ENCODE assay signal across 8 cellular contexts in genomic region chr9:40992472-40992821, GRCh38.
A peak's percentile ranks its signal among the peaks of the same experiment; 100 is the strongest.
DNase-seq lines count a peak whose midpoint lies in the region; ATAC-seq, FAIRE-seq and TF ChIP-seq lines count a peak whose summit lies in the region.
"Not testable (repeated sequence)": the region's sequence is repeated elsewhere in the genome, so short reads cannot be mapped to it uniquely, and the experiment has no call there.

No MANE protein-coding gene starts in this region.

- H2AFZ ChIP-seq in Loucy (ENCODE audit: low read length) (peak overlapping the region; percentile 75), GM12878 (ENCODE audit: control insufficient read depth, low read depth, low read length) (peak overlapping the region; percentile 98)

- peak overlapping the region; percentile 83 for H3K4me3 ChIP-seq in CD8-positive, alpha-beta T cell (ENCODE audit: low read depth, low read length)
- H3K4me3 ChIP-seq in Loucy (ENCODE audit: low read length, poor library complexity, severe bottlenecking) (peak overlapping the region; percentile 78), GM12878 (peak overlapping the region; percentile 77), mucosa of rectum (ENCODE audit: low read length in 2 of 2) (peak overlapping the region; percentile 91 to 95)

- H3K9me2 ChIP-seq in Loucy (replicated peaks; ENCODE audit: low read depth, low read length), result not testable (repeated sequence)

- DNase-seq in CD8-positive, alpha-beta T cell; stimulated activated naive CD8-positive, alpha-beta T cell treated with anti-CD3 and anti-CD28 coated beads, Interleukin-15, amount 100 ng/mL, for 72 hours: not testable (repeated sequence)
- DNase-seq in GM12878 (ENCODE audit: low read depth, low spot score) (peak; percentile 20), head of caudate nucleus (peak in 34 of 42 donors; percentile 37 to 80 (median 58))

- POLR2A ChIA-PET in CD8-positive, alpha-beta T cell (lab: Charles Lee), result interaction anchor here (1.1 kb wide), 1 partner anchor 282 kb away, joined by 3 read pairs; no protein-coding TSS in a partner anchor
- POLR2A ChIA-PET in GM12878 (lab: Charles Lee), result not testable (repeated sequence)

- in situ Hi-C loops in GM12878 (cut with MboI), result not testable (repeated sequence)

- TF ChIP-seq POLR2A in GM12878 (IDR thresholded peaks at IDR 0.05; ENCODE audit: low read depth, low read length), result peak; percentile 51

- peaks cover 37% of the 10 kb centered on the region for H3K36me3 Mint-ChIP-seq in CD8-positive, alpha-beta T cell

- H3K27me3 Mint-ChIP-seq in CD8-positive, alpha-beta T cell (ENCODE audit: low read depth); stimulated activated naive CD8-positive, alpha-beta T cell treated with anti-CD3 and anti-CD28 coated beads, Interleukin-15, amount 100 ng/mL, for 72 hours: not testable (repeated sequence)

- SMC1A ChIA-PET in GM12878 (lab: Charles Lee; ENCODE audit: uncharacterized antibody, unreplicated experiment), result interaction anchor here (1.0 kb wide), 1 partner anchor 72 kb away, joined by 5 read pairs; no protein-coding TSS in a partner anchor

- H3K9ac ChIP-seq in Loucy (ENCODE audit: low read depth, low read length, poor library complexity, severe bottlenecking), result peak overlapping the region; percentile 90
- H3K9ac ChIP-seq in GM12878 (ENCODE audit: control insufficient read depth, insufficient read depth, low read length), result peak overlapping the region; percentile 98
- H3K9ac ChIP-seq in mucosa of rectum (ENCODE audit: low read depth in 1 of 2, low read length in 2 of 2), result peak overlapping the region; percentile 97

- peaks cover 47% of the 10 kb centered on the region for H3K4me1 Mint-ChIP-seq in CD8-positive, alpha-beta T cell (ENCODE audit: low read depth)
- peaks cover 25% of the 10 kb centered on the region for H3K4me1 Mint-ChIP-seq in stimulated activated naive CD8-positive, alpha-beta T cell treated with anti-CD3 and anti-CD28 coated beads, Interleukin-15, amount 100 ng/mL, for 72 hours

- whole genome bisulfite sequencing in GM12878 (ENCODE audit: insufficient coverage, insufficient replicate concordance, low lambda C conversion rate, missing lambda C conversion rate), result 7% methylated on average over 25 of the region's 25 CpGs

- H3K27ac Mint-ChIP-seq in CD8-positive, alpha-beta T cell; stimulated activated naive CD8-positive, alpha-beta T cell treated with anti-CD3 and anti-CD28 coated beads, Interleukin-15, amount 100 ng/mL, for 72 hours: not testable (repeated sequence)

- not testable (repeated sequence) for H3K27me3 ChIP-seq in CD8-positive, alpha-beta T cell (ENCODE audit: insufficient read depth, low read length); Loucy (ENCODE audit: insufficient read depth, low read length, poor library complexity, severe bottlenecking); GM12878 (replicated peaks in 1 of 2; ENCODE audit: control insufficient read depth in 2 of 2, insufficient read depth in 2 of 2, low read length in 1 of 2); mucosa of rectum (ENCODE audit: control insufficient read depth in 2 of 2, insufficient read depth in 2 of 2, low read length in 2 of 2)

- intact Hi-C loops in CD8-positive, alpha-beta T cell (cut with DNase I, micrococcal nuclease); head of caudate nucleus (cut with DNase I): not testable (repeated sequence)
- intact Hi-C loops in GM12878 (cut with micrococcal nuclease; ENCODE audit: unreplicated experiment), result loop anchor here (10.0 kb wide), 1 partner anchor 72 kb away; no protein-coding TSS in a partner anchor

- not testable (repeated sequence) for H3K36me3 ChIP-seq in CD8-positive, alpha-beta T cell (ENCODE audit: insufficient read depth, low read length); Loucy (ENCODE audit: insufficient read depth, low read length); GM12878 (ENCODE audit: control insufficient read depth in 2 of 2, insufficient read depth in 2 of 2, low read length in 1 of 2); mucosa of rectum (ENCODE audit: control insufficient read depth in 2 of 2, insufficient read depth in 2 of 2, low read length in 2 of 2)

- H3K79me2 ChIP-seq in Loucy (ENCODE audit: insufficient read depth, low read length), result peaks cover 34% of the 10 kb centered on the region; the same call in 1 of the 2 replicates
- peaks cover 39% of the 10 kb centered on the region for H3K79me2 ChIP-seq in GM12878 (ENCODE audit: control insufficient read depth, insufficient read depth, low read length)

- not testable (repeated sequence) for H3K4me3 Mint-ChIP-seq in CD8-positive, alpha-beta T cell; stimulated activated naive CD8-positive, alpha-beta T cell treated with anti-CD3 and anti-CD28 coated beads, Interleukin-15, amount 100 ng/mL, for 72 hours

- H3K4me1 ChIP-seq in CD8-positive, alpha-beta T cell (ENCODE audit: insufficient read depth, low read length), result peaks cover 18% of the 10 kb centered on the region
- H3K4me1 ChIP-seq in Loucy (ENCODE audit: insufficient read depth, low read length, poor library complexity, severe bottlenecking); GM12878 (ENCODE audit: control insufficient read depth, insufficient read depth, low read length); mucosa of rectum (ENCODE audit: control insufficient read depth in 2 of 2, insufficient read depth in 2 of 2, low read length in 2 of 2): not testable (repeated sequence)

- not testable (repeated sequence) for TF ChIP-seq RAD21 in GM12878 (IDR thresholded peaks at IDR 0.05; ENCODE audit: insufficient read depth, low read depth, low read length)

- BruUV-seq in GM12878 (replicated peaks; lab: Mats Ljungman, UMichigan), result TSS peak; percentile 69

- H3K4me2 ChIP-seq in Loucy (ENCODE audit: low read depth, low read length, poor library complexity, severe bottlenecking) (peak overlapping the region; percentile 74), GM12878 (ENCODE audit: control insufficient read depth, insufficient read depth) (peak overlapping the region; percentile 72)

- peak; percentile 1 for ATAC-seq in CD8-positive, alpha-beta T cell
- peak; percentile 40 for ATAC-seq in GM19438 (IDR thresholded peaks at IDR 0.05; ENCODE audit: low read depth, unreplicated experiment)
- ATAC-seq in HG02970 (IDR thresholded peaks at IDR 0.05; ENCODE audit: low FRiP score, unreplicated experiment), result peak; percentile 18
- ATAC-seq in GM12878, result peak; percentile 70
- ATAC-seq in stimulated activated naive CD8-positive, alpha-beta T cell treated with anti-CD3 and anti-CD28 coated beads, Interleukin-15, amount 100 ng/mL, for 72 hours, result peak; percentile 2

- not testable (repeated sequence) for H3K9me3 ChIP-seq in CD8-positive, alpha-beta T cell (ENCODE audit: low read length); Loucy (ENCODE audit: insufficient read depth, low read depth, low read length); GM12878 (replicated peaks; ENCODE audit: control insufficient read depth, insufficient read depth, low read length); mucosa of rectum (ENCODE audit: control insufficient read depth in 2 of 2, low read length in 2 of 2)

- not testable (repeated sequence) for TF ChIP-seq CTCF in CD8-positive, alpha-beta T cell (IDR thresholded peaks at IDR 0.05); Loucy (conservative IDR thresholded peaks at IDR 0.05; ENCODE audit: low read length); GM12878 (IDR thresholded peaks at IDR 0.05 in 2 of 3, conservative IDR thresholded peaks at IDR 0.05 in 1 of 3; ENCODE audit: control insufficient read depth in 2 of 3, extremely low read depth in 1 of 3, insufficient read depth in 1 of 3, low read depth in 3 of 3, low read length in 3 of 3)

- not testable (repeated sequence) for H4K20me1 ChIP-seq in Loucy (ENCODE audit: insufficient read depth, low read length, poor library complexity, severe bottlenecking); GM12878 (ENCODE audit: control insufficient read depth, insufficient read depth)

- RAD21 ChIA-PET in GM12878 (lab: Charles Lee; ENCODE audit: unreplicated experiment), result not testable (repeated sequence)

- not testable (repeated sequence) for TF ChIP-seq EP300 in GM12878 (IDR thresholded peaks at IDR 0.05; ENCODE audit: borderline replicate concordance in 1 of 2, control insufficient read depth in 1 of 2, low read depth in 2 of 2, low read length in 2 of 2)

- peak overlapping the region; percentile 79 for H3K27ac ChIP-seq in CD8-positive, alpha-beta T cell (ENCODE audit: low read depth, low read length)
- H3K27ac ChIP-seq in GM12878 (ENCODE audit: control insufficient read depth, insufficient read depth), result peak overlapping the region; percentile 99
- peak overlapping the region; percentile 89 to 95 for H3K27ac ChIP-seq in mucosa of rectum (ENCODE audit: low read depth in 2 of 2, low read length in 2 of 2)

- not testable (repeated sequence) for H3F3A ChIP-seq in Loucy (ENCODE audit: low read depth)

- H3K9me3 Mint-ChIP-seq in CD8-positive, alpha-beta T cell; stimulated activated naive CD8-positive, alpha-beta T cell treated with anti-CD3 and anti-CD28 coated beads, Interleukin-15, amount 100 ng/mL, for 72 hours: not testable (repeated sequence)

- FAIRE-seq in GM12878 (lab: Jason Lieb, UNC), result not testable (repeated sequence)

- CTCF ChIA-PET in CD8-positive, alpha-beta T cell (lab: Charles Lee), result not testable (repeated sequence)
- CTCF ChIA-PET in GM12878 (lab: Yijun Ruan, JAX), result interaction anchor here (0.8 to 1.2 kb wide), 2 partner anchors 8 to 12 kb away, joined by 3 read pairs; no protein-coding TSS in a partner anchor

TF ChIP-seq in GM12878, 131 proteins besides CTCF, POLR2A, EP300 and RAD21 (continues in another document):
- TF ChIP-seq RELB (IDR thresholded peaks at IDR 0.05; ENCODE audit: low read depth), result peak; percentile 84
- TF ChIP-seq RELA (IDR thresholded peaks at IDR 0.05; ENCODE audit: borderline replicate concordance, partially characterized antibody), result peak; percentile 83

Comparison
In these comparisons a context has a peak if more than half of its experiments do, and no peak if none do; other contexts are left out.
1. ATAC-seq: peak in every context shown above with its lines; median percentile 70 in GM12878; 40 in GM19438; 18 in HG02970; 2 in stimulated activated naive CD8-positive, alpha-beta T cell treated with anti-CD3 and anti-CD28 coated beads, Interleukin-15, amount 100 ng/mL, for 72 hours; 1 in CD8-positive, alpha-beta T cell.